Comparison of ENCODE assay signal across 1 cellular context in the genomic region with DNA sequence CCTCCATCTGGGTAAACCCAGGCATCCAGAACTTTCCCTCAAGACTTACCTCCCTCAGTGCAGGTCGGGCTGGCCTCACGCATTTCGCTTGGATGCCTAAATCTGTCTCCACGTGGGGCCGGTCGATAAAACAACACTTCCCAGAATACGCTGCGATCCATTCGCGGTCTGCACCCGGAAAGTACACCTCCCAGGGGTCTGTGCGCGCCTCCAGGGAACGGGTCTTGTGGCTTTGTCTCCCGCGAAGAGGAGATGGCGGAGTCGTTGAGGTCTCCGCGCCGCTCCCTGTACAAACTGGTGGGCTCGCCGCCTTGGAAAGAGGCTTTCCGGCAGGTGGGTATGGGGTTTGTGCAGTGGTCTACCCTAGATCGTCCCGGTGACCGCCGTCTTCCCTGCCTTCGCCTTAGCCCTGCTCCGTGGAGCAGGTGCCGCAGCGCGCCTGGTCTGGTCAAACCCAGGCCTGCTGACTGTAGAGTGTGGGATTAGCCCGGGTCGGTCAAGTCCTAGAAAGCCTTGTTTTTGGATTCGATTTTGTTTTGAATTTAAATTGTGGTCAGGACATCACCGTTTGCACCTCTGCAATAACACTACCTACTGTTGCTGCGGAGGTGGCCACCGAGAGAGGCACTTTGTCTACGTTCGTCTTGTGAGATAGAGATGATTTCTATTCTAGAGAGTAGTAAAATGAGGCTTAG.
TF ChIP-seq lines count a peak whose summit lies in the region.

A gene with protein sequence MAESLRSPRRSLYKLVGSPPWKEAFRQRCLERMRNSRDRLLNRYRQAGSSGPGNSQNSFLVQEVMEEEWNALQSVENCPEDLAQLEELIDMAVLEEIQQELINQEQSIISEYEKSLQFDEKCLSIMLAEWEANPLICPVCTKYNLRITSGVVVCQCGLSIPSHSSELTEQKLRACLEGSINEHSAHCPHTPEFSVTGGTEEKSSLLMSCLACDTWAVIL (plus strand): TSS at position 224 of the 695 bp plus-strand sequence. CDS start 29 bp downstream, at position 253.

TF ChIP-seq in K562, 482 proteins besides CTCF, POLR2A, EP300 and RAD21 (continued from another document and continues in another):
- TF ChIP-seq MCM2 (IDR thresholded peaks at IDR 0.05; ENCODE audit: low read depth) (no peak), MAZ (CRISPR knock-in tag; conservative IDR thresholded peaks at IDR 0.05 in 1 of 2, IDR thresholded peaks at IDR 0.05 in 1 of 2) (no peak), FOXJ3 (CRISPR knock-in tag; IDR thresholded peaks at IDR 0.05) (no peak), ZNF551 (CRISPR knock-in tag; IDR thresholded peaks at IDR 0.05) (no peak), SREBF1 (IDR thresholded peaks at IDR 0.05; ENCODE audit: borderline replicate concordance, low read depth, low read length) (no peak), MTF1 (CRISPR knock-in tag; IDR thresholded peaks at IDR 0.05; ENCODE audit: borderline replicate concordance) (no peak), HCFC1 (IDR thresholded peaks at IDR 0.05; ENCODE audit: low read depth, low read length) (peak; percentile 84), PRPF4 (IDR thresholded peaks at IDR 0.05; ENCODE audit: insufficient read depth, low read depth, low read length, poor library complexity, severe bottlenecking) (no peak), ZNF184 (CRISPR knock-in tag; IDR thresholded peaks at IDR 0.05) (no peak), NONO (IDR thresholded peaks at IDR 0.05; ENCODE audit: low read depth in 2 of 2, low read length in 1 of 2) (no peak), ZNF449 (CRISPR knock-in tag; IDR thresholded peaks at IDR 0.05) (no peak), ZNF217 (CRISPR knock-in tag; IDR thresholded peaks at IDR 0.05) (no peak), ZBED1 (IDR thresholded peaks at IDR 0.05) (no peak), SNRNP70 (optimal IDR thresholded peaks at IDR 0.05; ENCODE audit: low read depth, low read length) (no peak), ETV6 (IDR thresholded peaks at IDR 0.05; ENCODE audit: borderline replicate concordance in 1 of 2, low read depth in 2 of 2, low read length in 1 of 2) (no peak), ETV6 (CRISPR knock-in tag; IDR thresholded peaks at IDR 0.05; ENCODE audit: borderline replicate concordance) (no peak), ZNF140 (CRISPR knock-in tag; IDR thresholded peaks at IDR 0.05) (no peak), ZNF274 (IDR thresholded peaks at IDR 0.05; ENCODE audit: borderline replicate concordance, low read depth, low read length) (no peak), HNRNPLL (IDR thresholded peaks at IDR 0.05; ENCODE audit: low read depth, low read length, poor library complexity, severe bottlenecking) (peak; percentile 8), TBP (optimal IDR thresholded peaks at IDR 0.05; ENCODE audit: low read depth, low read length) (peak; percentile 73), MCM5 (IDR thresholded peaks at IDR 0.05; ENCODE audit: low read depth) (no peak), ZNF174 (CRISPR knock-in tag; IDR thresholded peaks at IDR 0.05) (no peak), CHD2 (IDR thresholded peaks at IDR 0.05; ENCODE audit: low read depth, low read length) (no peak), MITF (IDR thresholded peaks at IDR 0.05) (no peak), ZNF696 (CRISPR knock-in tag; conservative IDR thresholded peaks at IDR 0.05) (no peak), SMARCC2 (IDR thresholded peaks at IDR 0.05; ENCODE audit: low read depth) (no peak), POLR2G (IDR thresholded peaks at IDR 0.05; ENCODE audit: low read depth, low read length) (peak; percentile 84), RBM39 (optimal IDR thresholded peaks at IDR 0.05; ENCODE audit: low read depth, low read length) (no peak), MYC (IDR thresholded peaks at IDR 0.05; ENCODE audit: low read depth, low read length) (peak; percentile 92), MYC (CRISPR knock-in tag; IDR thresholded peaks at IDR 0.05; ENCODE audit: borderline replicate concordance, low read depth) (no peak), POLR3A (IDR thresholded peaks at IDR 0.05; ENCODE audit: borderline replicate concordance, extremely low read depth, insufficient read depth, insufficient read length) (no peak), RBM14 (IDR thresholded peaks at IDR 0.05; ENCODE audit: borderline replicate concordance, insufficient read depth, low read depth, low read length) (no peak), FOXP1 (CRISPR knock-in tag; IDR thresholded peaks at IDR 0.05) (peak; percentile 56; the same call in 1 of the 2 replicates), CBFB (CRISPR knock-in tag; IDR thresholded peaks at IDR 0.05) (0 out of 2 replicates have a peak, but pooled peaks have one; percentile 19), ARID2 (IDR thresholded peaks at IDR 0.05) (no peak), ZNF408 (CRISPR knock-in tag; IDR thresholded peaks at IDR 0.05; ENCODE audit: low read depth) (no peak), FUS (optimal IDR thresholded peaks at IDR 0.05; ENCODE audit: low read depth, low read length) (no peak), SMARCB1 (IDR thresholded peaks at IDR 0.05; ENCODE audit: insufficient read length, low read depth) (no peak), HMGN3 (IDR thresholded peaks at IDR 0.05; ENCODE audit: borderline replicate concordance, extremely low read depth, insufficient read length, low read depth, low read length) (peak; percentile 30), EZH2 (IDR thresholded peaks at IDR 0.05; ENCODE audit: borderline replicate concordance, low read depth, low read length) (no peak), SNIP1 (IDR thresholded peaks at IDR 0.05; ENCODE audit: low read depth) (no peak), ZNF583 (CRISPR knock-in tag; IDR thresholded peaks at IDR 0.05) (no peak), TRIM24 (IDR thresholded peaks at IDR 0.05) (no peak), BMI1 (IDR thresholded peaks at IDR 0.05; ENCODE audit: low read length) (no peak), ETV1 (tag; conservative IDR thresholded peaks at IDR 0.05; ENCODE audit: low read depth) (no peak), ILF3 (IDR thresholded peaks at IDR 0.05; ENCODE audit: borderline replicate concordance) (no peak), ZNF146 (CRISPR knock-in tag; IDR thresholded peaks at IDR 0.05; ENCODE audit: unreplicated experiment) (no peak), ZNF695 (CRISPR knock-in tag; IDR thresholded peaks at IDR 0.05) (no peak), ZNF507 (tag; conservative IDR thresholded peaks at IDR 0.05) (no peak), HSF4 (CRISPR knock-in tag; IDR thresholded peaks at IDR 0.05; ENCODE audit: borderline replicate concordance) (no peak)
- TF ChIP-seq, protein P1, sequence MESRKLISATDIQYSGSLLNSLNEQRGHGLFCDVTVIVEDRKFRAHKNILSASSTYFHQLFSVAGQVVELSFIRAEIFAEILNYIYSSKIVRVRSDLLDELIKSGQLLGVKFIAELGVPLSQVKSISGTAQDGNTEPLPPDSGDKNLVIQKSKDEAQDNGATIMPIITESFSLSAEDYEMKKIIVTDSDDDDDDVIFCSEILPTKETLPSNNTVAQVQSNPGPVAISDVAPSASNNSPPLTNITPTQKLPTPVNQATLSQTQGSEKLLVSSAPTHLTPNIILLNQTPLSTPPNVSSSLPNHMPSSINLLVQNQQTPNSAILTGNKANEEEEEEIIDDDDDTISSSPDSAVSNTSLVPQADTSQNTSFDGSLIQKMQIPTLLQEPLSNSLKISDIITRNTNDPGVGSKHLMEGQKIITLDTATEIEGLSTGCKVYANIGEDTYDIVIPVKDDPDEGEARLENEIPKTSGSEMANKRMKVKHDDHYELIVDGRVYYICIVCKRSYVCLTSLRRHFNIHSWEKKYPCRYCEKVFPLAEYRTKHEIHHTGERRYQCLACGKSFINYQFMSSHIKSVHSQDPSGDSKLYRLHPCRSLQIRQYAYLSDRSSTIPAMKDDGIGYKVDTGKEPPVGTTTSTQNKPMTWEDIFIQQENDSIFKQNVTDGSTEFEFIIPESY (CRISPR knock-in tag; IDR thresholded peaks at IDR 0.05): no peak
- TF ChIP-seq, protein P2, sequence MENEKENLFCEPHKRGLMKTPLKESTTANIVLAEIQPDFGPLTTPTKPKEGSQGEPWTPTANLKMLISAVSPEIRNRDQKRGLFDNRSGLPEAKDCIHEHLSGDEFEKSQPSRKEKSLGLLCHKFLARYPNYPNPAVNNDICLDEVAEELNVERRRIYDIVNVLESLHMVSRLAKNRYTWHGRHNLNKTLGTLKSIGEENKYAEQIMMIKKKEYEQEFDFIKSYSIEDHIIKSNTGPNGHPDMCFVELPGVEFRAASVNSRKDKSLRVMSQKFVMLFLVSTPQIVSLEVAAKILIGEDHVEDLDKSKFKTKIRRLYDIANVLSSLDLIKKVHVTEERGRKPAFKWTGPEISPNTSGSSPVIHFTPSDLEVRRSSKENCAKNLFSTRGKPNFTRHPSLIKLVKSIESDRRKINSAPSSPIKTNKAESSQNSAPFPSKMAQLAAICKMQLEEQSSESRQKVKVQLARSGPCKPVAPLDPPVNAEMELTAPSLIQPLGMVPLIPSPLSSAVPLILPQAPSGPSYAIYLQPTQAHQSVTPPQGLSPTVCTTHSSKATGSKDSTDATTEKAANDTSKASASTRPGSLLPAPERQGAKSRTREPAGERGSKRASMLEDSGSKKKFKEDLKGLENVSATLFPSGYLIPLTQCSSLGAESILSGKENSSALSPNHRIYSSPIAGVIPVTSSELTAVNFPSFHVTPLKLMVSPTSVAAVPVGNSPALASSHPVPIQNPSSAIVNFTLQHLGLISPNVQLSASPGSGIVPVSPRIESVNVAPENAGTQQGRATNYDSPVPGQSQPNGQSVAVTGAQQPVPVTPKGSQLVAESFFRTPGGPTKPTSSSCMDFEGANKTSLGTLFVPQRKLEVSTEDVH (IDR thresholded peaks at IDR 0.05; ENCODE audit: low read depth, partially characterized antibody): no peak
- TF ChIP-seq, protein P3, sequence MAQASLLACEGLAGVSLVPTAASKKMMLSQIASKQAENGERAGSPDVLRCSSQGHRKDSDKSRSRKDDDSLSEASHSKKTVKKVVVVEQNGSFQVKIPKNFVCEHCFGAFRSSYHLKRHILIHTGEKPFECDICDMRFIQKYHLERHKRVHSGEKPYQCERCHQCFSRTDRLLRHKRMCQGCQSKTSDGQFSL (CRISPR knock-in tag; IDR thresholded peaks at IDR 0.05): no peak
- TF ChIP-seq, protein P3 (tag; IDR thresholded peaks at IDR 0.05): no peak
- TF ChIP-seq, protein P4, sequence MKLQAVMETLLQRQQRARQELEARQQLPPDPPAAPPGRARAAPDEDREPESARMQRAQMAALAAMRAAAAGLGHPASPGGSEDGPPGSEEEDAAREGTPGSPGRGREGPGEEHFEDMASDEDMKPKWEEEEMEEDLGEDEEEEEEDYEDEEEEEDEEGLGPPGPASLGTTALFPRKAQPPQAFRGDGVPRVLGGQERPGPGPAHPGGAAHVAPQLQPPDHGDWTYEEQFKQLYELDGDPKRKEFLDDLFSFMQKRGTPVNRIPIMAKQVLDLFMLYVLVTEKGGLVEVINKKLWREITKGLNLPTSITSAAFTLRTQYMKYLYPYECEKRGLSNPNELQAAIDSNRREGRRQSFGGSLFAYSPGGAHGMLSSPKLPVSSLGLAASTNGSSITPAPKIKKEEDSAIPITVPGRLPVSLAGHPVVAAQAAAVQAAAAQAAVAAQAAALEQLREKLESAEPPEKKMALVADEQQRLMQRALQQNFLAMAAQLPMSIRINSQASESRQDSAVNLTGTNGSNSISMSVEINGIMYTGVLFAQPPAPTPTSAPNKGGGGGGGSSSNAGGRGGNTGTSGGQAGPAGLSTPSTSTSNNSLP (IDR thresholded peaks at IDR 0.05; ENCODE audit: borderline replicate concordance, low read depth, low read length): no peak
- TF ChIP-seq, protein P5, sequence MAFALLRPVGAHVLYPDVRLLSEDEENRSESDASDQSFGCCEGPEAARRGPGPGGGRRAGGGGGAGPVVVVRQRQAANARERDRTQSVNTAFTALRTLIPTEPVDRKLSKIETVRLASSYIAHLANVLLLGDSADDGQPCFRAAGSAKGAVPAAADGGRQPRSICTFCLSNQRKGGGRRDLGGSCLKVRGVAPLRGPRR (CRISPR knock-in tag; IDR thresholded peaks at IDR 0.05): no peak
- TF ChIP-seq, protein P6, sequence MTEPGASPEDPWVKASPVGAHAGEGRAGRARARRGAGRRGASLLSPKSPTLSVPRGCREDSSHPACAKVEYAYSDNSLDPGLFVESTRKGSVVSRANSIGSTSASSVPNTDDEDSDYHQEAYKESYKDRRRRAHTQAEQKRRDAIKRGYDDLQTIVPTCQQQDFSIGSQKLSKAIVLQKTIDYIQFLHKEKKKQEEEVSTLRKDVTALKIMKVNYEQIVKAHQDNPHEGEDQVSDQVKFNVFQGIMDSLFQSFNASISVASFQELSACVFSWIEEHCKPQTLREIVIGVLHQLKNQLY (CRISPR knock-in tag; conservative IDR thresholded peaks at IDR 0.05): no peak
- TF ChIP-seq, protein P7, sequence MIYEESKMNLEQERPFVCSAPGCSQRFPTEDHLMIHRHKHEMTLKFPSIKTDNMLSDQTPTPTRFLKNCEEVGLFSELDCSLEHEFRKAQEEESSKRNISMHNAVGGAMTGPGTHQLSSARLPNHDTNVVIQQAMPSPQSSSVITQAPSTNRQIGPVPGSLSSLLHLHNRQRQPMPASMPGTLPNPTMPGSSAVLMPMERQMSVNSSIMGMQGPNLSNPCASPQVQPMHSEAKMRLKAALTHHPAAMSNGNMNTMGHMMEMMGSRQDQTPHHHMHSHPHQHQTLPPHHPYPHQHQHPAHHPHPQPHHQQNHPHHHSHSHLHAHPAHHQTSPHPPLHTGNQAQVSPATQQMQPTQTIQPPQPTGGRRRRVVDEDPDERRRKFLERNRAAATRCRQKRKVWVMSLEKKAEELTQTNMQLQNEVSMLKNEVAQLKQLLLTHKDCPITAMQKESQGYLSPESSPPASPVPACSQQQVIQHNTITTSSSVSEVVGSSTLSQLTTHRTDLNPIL (CRISPR knock-in tag; IDR thresholded peaks at IDR 0.05): no peak
